32 cellular contexts compared by ENCODE assay signal in genomic region chr1:209158851-209159250, GRCh38.
"Had no signal": no experiment of that assay in that cellular context is flagged by ENCODE, and none has a peak within 500 bp of the region (broad histone marks: within the 10 kb centered on the region; RNA-seq: fewer than 3 reads in every experiment).

No MANE protein-coding gene starts in this region.

- H3K27me3 ChIP-seq: adrenal gland, body of pancreas, cardiac muscle cell, dorsolateral prefrontal cortex, gastrocnemius medialis, pancreas, uterus had no signal

- H3K4me3 ChIP-seq: adrenal gland, body of pancreas, cardiac muscle cell, coronary artery, dorsolateral prefrontal cortex, gastrocnemius medialis, pancreas, prostate gland, skin epidermis, thoracic aorta, uterus had no signal

- H3K36me3 ChIP-seq: adrenal gland, cardiac muscle cell, gastrocnemius medialis, pancreas, prostate gland, thoracic aorta, uterus had no signal

- DNase-seq: activated CD4-positive, alpha-beta T cell treated with anti-CD3 and anti-CD28 coated beads for 4 hours; activated CD4-positive, alpha-beta T cell treated with anti-CD3 and anti-CD28 coated beads, Interleukin-2, amount 50 U/mL, for 4 hours; activated naive CD4-positive, alpha-beta T cell; activated naive CD8-positive, alpha-beta T cell treated with anti-CD3 and anti-CD28 coated beads for 36 hours; activated T-cell treated with anti-CD3 and anti-CD28 coated beads for 4 hours; activated T-cell treated with anti-CD3 and anti-CD28 coated beads, Interleukin-2, amount 50 U/mL, for 72 hours; adrenal gland; aorta; body of pancreas; cerebellar nuclear complex; dorsolateral prefrontal cortex; effector memory CD4-positive, alpha-beta T cell; erythroblast; gastrocnemius medialis; head of caudate nucleus; hippocampal formation; left cardiac atrium; left ventricle myocardium superior; mammary epithelial cell; naive B cell; nephron progenitor cell; pancreas; retina; stimulated activated CD4-positive, alpha-beta T cell treated with anti-CD3 and anti-CD28 coated beads, Interleukin-12 subunit alpha, Interleukin-12 subunit beta, amount 100 ng/mL, for 4 hours; stimulated activated CD4-positive, alpha-beta T cell treated with anti-CD3 and anti-CD28 coated beads, Interleukin-4, amount 100 ng/mL, for 1 hour; trophoblast cell; uterus had no signal

- H3K27ac ChIP-seq: adrenal gland, body of pancreas, cardiac muscle cell, coronary artery, dorsolateral prefrontal cortex, gastrocnemius medialis, pancreas, prostate gland, skin epidermis, thoracic aorta, uterus had no signal

- H3K9me3 ChIP-seq: adrenal gland, body of pancreas, gastrocnemius medialis, pancreas, prostate gland, thoracic aorta, uterus had no signal

- H3K4me1 ChIP-seq: adrenal gland, body of pancreas, gastrocnemius medialis, pancreas, prostate gland, uterus had no signal
